1 cellular context compared by ENCODE assay signal in genomic region chr5:369151-369939, GRCh38.
TF ChIP-seq lines count a peak whose summit lies in the region.

No MANE protein-coding gene starts in this region.

TF ChIP-seq in GM23338, 12 proteins besides CTCF, POLR2A, EP300 and RAD21 (continued from another document):
- TF ChIP-seq ZNF462 (CRISPR knock-in tag; IDR thresholded peaks at IDR 0.05) (no peak), CREB1 (CRISPR knock-in tag; IDR thresholded peaks at IDR 0.05; ENCODE audit: low read depth) (no peak), POLR2AphosphoS5 (IDR thresholded peaks at IDR 0.05; ENCODE audit: low read depth) (no peak), ZNF331 (CRISPR knock-in tag; IDR thresholded peaks at IDR 0.05; ENCODE audit: low read depth) (no peak), ZNF114 (CRISPR knock-in tag; IDR thresholded peaks at IDR 0.05) (no peak), ETS1 (IDR thresholded peaks at IDR 0.05) (no peak), STAT1 (IDR thresholded peaks at IDR 0.05; ENCODE audit: unreplicated experiment) (no peak)
